In genomic region chr7:157787275-157787701, GRCh38 we compare ENCODE assay signal across 25 cellular contexts.
"Had no signal": no experiment of that assay in that cellular context is flagged by ENCODE, and none has a peak within 500 bp of the region (broad histone marks: within the 10 kb centered on the region; RNA-seq: fewer than 3 reads in every experiment).

No MANE protein-coding gene starts in this region.

- H3K27ac ChIP-seq: heart left ventricle, left ventricle myocardium inferior, lower lobe of right lung, neural progenitor cell, ovary, skin epidermis, stomach, testis, thyroid gland, transverse colon, upper lobe of left lung had no signal

- H3K36me3 ChIP-seq: heart left ventricle, left ventricle myocardium inferior, lower lobe of right lung, neural progenitor cell, ovary, stomach, thyroid gland, transverse colon, upper lobe of left lung had no signal

- ATAC-seq: heart left ventricle; lower lobe of right lung; natural killer cell; right cardiac atrium; sciatic nerve; stimulated activated effector memory CD8-positive, alpha-beta T cell treated with anti-CD3 and anti-CD28 coated beads, Interleukin-12 subunit alpha, Interleukin-12 subunit beta, amount 100 ng/mL, for 72 hours had no signal

- H3K4me1 Mint-ChIP-seq: immature natural killer cell; mesothelial cell of epicardium; nephron progenitor cell; stimulated activated effector memory CD8-positive, alpha-beta T cell treated with anti-CD3 and anti-CD28 coated beads, Interleukin-12 subunit alpha, Interleukin-12 subunit beta, amount 100 ng/mL, for 72 hours had no signal

- H3K4me1 ChIP-seq: heart left ventricle, left ventricle myocardium inferior, lower lobe of right lung, stomach, testis, thyroid gland, transverse colon, upper lobe of left lung had no signal

- H3K27me3 Mint-ChIP-seq: naive B cell had no signal

- H3K9me3 Mint-ChIP-seq: mesothelial cell of epicardium; nephron progenitor cell; neural progenitor cell; stimulated activated effector memory CD8-positive, alpha-beta T cell treated with anti-CD3 and anti-CD28 coated beads, Interleukin-12 subunit alpha, Interleukin-12 subunit beta, amount 100 ng/mL, for 72 hours had no signal

- H3K27me3 ChIP-seq: neural progenitor cell, ovary, testis, thyroid gland, transverse colon, upper lobe of left lung had no signal

- H3K9ac ChIP-seq: neural progenitor cell had no signal

- H3K27ac Mint-ChIP-seq: immature natural killer cell; mesothelial cell of epicardium; naive B cell; natural killer cell; nephron progenitor cell; neural progenitor cell; progenitor cell of endocrine pancreas; stimulated activated effector memory CD8-positive, alpha-beta T cell treated with anti-CD3 and anti-CD28 coated beads, Interleukin-12 subunit alpha, Interleukin-12 subunit beta, amount 100 ng/mL, for 72 hours had no signal

- H2AFZ ChIP-seq: neural progenitor cell had no signal

- H3K4me3 Mint-ChIP-seq: immature natural killer cell; mesothelial cell of epicardium; naive B cell; natural killer cell; nephron progenitor cell; neural progenitor cell; stimulated activated effector memory CD8-positive, alpha-beta T cell treated with anti-CD3 and anti-CD28 coated beads, Interleukin-12 subunit alpha, Interleukin-12 subunit beta, amount 100 ng/mL, for 72 hours had no signal

- H3K4me3 ChIP-seq: heart left ventricle, left ventricle myocardium inferior, lower lobe of right lung, neural progenitor cell, ovary, skin epidermis, stomach, testis, thyroid gland, transverse colon, upper lobe of left lung had no signal

- DNase-seq: heart left ventricle; hypothalamus; immature natural killer cell; left ventricle myocardium inferior; lower lobe of right lung; mammary epithelial cell; mesenchymal stem cell; naive B cell; natural killer cell; nephron progenitor cell; ovary; stimulated activated CD4-positive, alpha-beta T cell treated with anti-CD3 and anti-CD28 coated beads, Interleukin-4, amount 100 ng/mL, for 24 hours; stimulated activated naive CD4-positive, alpha-beta T cell; stomach; testis; thyroid gland; transverse colon; upper lobe of left lung had no signal

- H3K36me3 Mint-ChIP-seq: immature natural killer cell; mesothelial cell of epicardium; naive B cell; natural killer cell; neural progenitor cell; stimulated activated effector memory CD8-positive, alpha-beta T cell treated with anti-CD3 and anti-CD28 coated beads, Interleukin-12 subunit alpha, Interleukin-12 subunit beta, amount 100 ng/mL, for 72 hours had no signal

- H3K9me3 ChIP-seq: heart left ventricle, left ventricle myocardium inferior, lower lobe of right lung, ovary, stomach, testis, thyroid gland, transverse colon, upper lobe of left lung had no signal

- H3K4me2 ChIP-seq: neural progenitor cell had no signal
